1 cellular context compared by ENCODE assay signal in genomic region chr3:170037463-170038433, GRCh38.
TF ChIP-seq lines count a peak whose summit lies in the region.

GPR160 (plus strand) TSS chr3:170037995; CDS start chr3:170083973, 45,978 bp downstream.

TF ChIP-seq in K562, 482 proteins besides CTCF, POLR2A, EP300 and RAD21 (continued from another document and continues in another):
- TF ChIP-seq BRF2 (IDR thresholded peaks at IDR 0.05; ENCODE audit: borderline replicate concordance, insufficient read depth, insufficient read length) (no peak), CREM (IDR thresholded peaks at IDR 0.05; ENCODE audit: low read depth) (no peak), NR4A1 (CRISPR knock-in tag; IDR thresholded peaks at IDR 0.05) (no peak), NR4A1 (tag; IDR thresholded peaks at IDR 0.05) (no peak), PML (IDR thresholded peaks at IDR 0.05; ENCODE audit: low read length) (no peak), ZFP30 (CRISPR knock-in tag; IDR thresholded peaks at IDR 0.05; ENCODE audit: borderline replicate concordance) (no peak), NRF1 (conservative IDR thresholded peaks at IDR 0.05 in 1 of 2, IDR thresholded peaks at IDR 0.05 in 1 of 2) (peak in 1 of 2 experiments; percentile 46; a peak in 1 of 4 replicates), ILF3 (IDR thresholded peaks at IDR 0.05; ENCODE audit: borderline replicate concordance) (no peak), NFIX (CRISPR knock-in tag; IDR thresholded peaks at IDR 0.05; ENCODE audit: low read depth) (no peak), TFE3 (CRISPR knock-in tag; IDR thresholded peaks at IDR 0.05) (no peak), TCF7 (IDR thresholded peaks at IDR 0.05; ENCODE audit: borderline replicate concordance) (no peak), TBP (optimal IDR thresholded peaks at IDR 0.05; ENCODE audit: low read depth, low read length) (peak; percentile 36), ELK1 (CRISPR knock-in tag; IDR thresholded peaks at IDR 0.05) (no peak), CHAMP1 (IDR thresholded peaks at IDR 0.05) (0 out of 2 replicates have a peak, but pooled peaks have one; percentile 46), ZNF77 (CRISPR knock-in tag; IDR thresholded peaks at IDR 0.05) (no peak), ZNF695 (CRISPR knock-in tag; IDR thresholded peaks at IDR 0.05) (no peak), TCF7L2 (IDR thresholded peaks at IDR 0.05; ENCODE audit: low read depth, low read length) (no peak), TAF9B (IDR thresholded peaks at IDR 0.05; ENCODE audit: partially characterized antibody) (no peak), ETV5 (CRISPR knock-in tag; IDR thresholded peaks at IDR 0.05; ENCODE audit: low read depth) (no peak), ZNF785 (CRISPR knock-in tag; IDR thresholded peaks at IDR 0.05) (no peak), KDM2B (CRISPR knock-in tag; IDR thresholded peaks at IDR 0.05) (no peak), ASH1L (IDR thresholded peaks at IDR 0.05; ENCODE audit: borderline replicate concordance, low read depth, partially characterized antibody) (no peak), CHD2 (IDR thresholded peaks at IDR 0.05; ENCODE audit: low read depth, low read length) (no peak), FOXP4 (CRISPR knock-in tag; IDR thresholded peaks at IDR 0.05; ENCODE audit: borderline replicate concordance) (no peak), ZNF184 (CRISPR knock-in tag; IDR thresholded peaks at IDR 0.05) (no peak), ZBTB34 (CRISPR knock-in tag; IDR thresholded peaks at IDR 0.05) (no peak), KLF16 (IDR thresholded peaks at IDR 0.05) (no peak), ZBTB43 (CRISPR knock-in tag; IDR thresholded peaks at IDR 0.05) (no peak), CREB5 (CRISPR knock-in tag; IDR thresholded peaks at IDR 0.05) (no peak), ZNF197 (CRISPR knock-in tag; IDR thresholded peaks at IDR 0.05; ENCODE audit: low read depth) (no peak), E2F1 (CRISPR knock-in tag; IDR thresholded peaks at IDR 0.05) (no peak), MCM5 (IDR thresholded peaks at IDR 0.05; ENCODE audit: low read depth) (no peak), PURB (CRISPR knock-in tag; IDR thresholded peaks at IDR 0.05; ENCODE audit: low read depth) (no peak), ZNF3 (CRISPR knock-in tag; IDR thresholded peaks at IDR 0.05) (no peak), ZNF280B (CRISPR knock-in tag; IDR thresholded peaks at IDR 0.05) (no peak), REST (CRISPR knock-in tag; IDR thresholded peaks at IDR 0.05; ENCODE audit: low read depth) (no peak), E2F3 (CRISPR knock-in tag; IDR thresholded peaks at IDR 0.05) (no peak), NFXL1 (CRISPR knock-in tag; IDR thresholded peaks at IDR 0.05) (no peak), SRSF3 (IDR thresholded peaks at IDR 0.05; ENCODE audit: insufficient read depth, low read length) (no peak), KDM4B (IDR thresholded peaks at IDR 0.05; ENCODE audit: borderline replicate concordance in 2 of 2, low read depth in 1 of 2) (no peak)
